ENCODE assay signal across 8 cellular contexts in genomic region chr3:45182915-45183881, GRCh38. TPM values are rescaled to one million over a fixed set of nuclear protein-coding genes. Genes with fewer than 3 reads are reported as not detected.
A peak's percentile ranks its signal among the peaks of the same experiment; 100 is the strongest.
DNase-seq lines count a peak whose midpoint lies in the region; ATAC-seq lines count a peak whose summit lies in the region.

No MANE protein-coding gene starts in this region.

- ATAC-seq in GM18867 (IDR thresholded peaks at IDR 0.05; ENCODE audit: unreplicated experiment) (no peak), GM19397 (IDR thresholded peaks at IDR 0.05; ENCODE audit: unreplicated experiment) (no peak), GM21528 (IDR thresholded peaks at IDR 0.05; ENCODE audit: low FRiP score, unreplicated experiment) (no peak)

- DNase-seq in H4 (ENCODE audit: low spot score) = peak; percentile 57
- peak; percentile 1 for DNase-seq in NCI-H345 treated with DMSO at 0.1 percent for 48 hours (lab: John Stamatoyannopoulos, UW; ENCODE audit: unreplicated experiment)
- DNase-seq in fibroblast of gingiva (ENCODE audit: low read depth) = peak; percentile 82
- peak; percentile 87 for DNase-seq in renal cortical epithelial cell (ENCODE audit: low read depth)
- no peak for DNase-seq in NK-92 treated with Interleukin-12 subunit alpha and Interleukin-12 subunit beta, amount 100 ng/mL, for 24 hours (lab: John Stamatoyannopoulos, UW)

RNA-seq across cellular contexts. Expression of gene CDCP1, which starts 37.0 kb away (rescaled TPM):
- total RNA-seq in H4 (2014; rRNA removed; shearing (Covaris generic)) = 0.12 and 0.31 TPM in 2 replicates
- total RNA-seq in renal cortical epithelial cell = 55.7 and 58.9 TPM in 2 replicates

RNA-seq across cellular contexts. Expression of gene TMEM158, which starts 42.9 kb away (rescaled TPM):
- 8.3 and 9.2 TPM in 2 replicates for total RNA-seq in H4 (2014; rRNA removed; shearing (Covaris generic))
- total RNA-seq in renal cortical epithelial cell = 0.35 and 6.9 TPM in 2 replicates

Comparison
In these comparisons a context has a peak if more than half of its experiments do, and no peak if none do; other contexts are left out.
1. RNA of gene CDCP1, which starts 37.0 kb away (total RNA-seq): 55.7 to 58.9 TPM in renal cortical epithelial cell; 0.12 to 0.31 TPM in H4; every median in the first group is over 10 times any median in the second.